In the genomic region with DNA sequence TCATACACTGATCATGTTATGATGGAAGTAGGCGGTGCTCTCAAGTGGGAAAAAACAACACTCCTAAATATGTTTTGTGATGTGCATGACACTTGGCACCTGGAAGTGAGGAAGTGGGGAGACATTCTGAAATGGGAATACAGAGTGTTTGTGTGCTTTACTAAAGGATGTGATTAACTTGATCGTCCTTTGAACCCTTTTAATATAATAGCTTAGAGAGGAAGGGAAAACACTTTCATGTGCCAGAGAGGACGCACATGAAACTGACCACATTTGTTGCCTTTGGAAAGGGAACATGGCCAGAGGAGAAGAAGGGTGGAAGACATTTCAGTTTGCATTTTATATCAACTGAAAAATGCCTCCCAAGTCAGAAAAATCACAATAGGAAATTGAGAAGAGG, we compare ENCODE assay signal across 16 cellular contexts. TPM values are rescaled to one million over a fixed set of nuclear protein-coding genes. Genes with fewer than 3 reads are reported as not detected.
"Had no signal": no experiment of that assay in that cellular context is flagged by ENCODE, and none has a peak within 500 bp of the region (broad histone marks: within the 10 kb centered on the region; RNA-seq: fewer than 3 reads in every experiment).

No MANE protein-coding gene starts in this region.

- H3K4me3 Mint-ChIP-seq: activated CD4-positive, alpha-beta memory T cell treated with anti-CD3 and anti-CD28 coated beads for 36 hours; memory B cell; natural killer cell treated with Interleukin-12 subunit alpha and Interleukin-12 subunit beta and Interleukin-15 and Interleukin-18, amount 100 ng/mL, for 72 hours; stimulated activated naive CD8-positive, alpha-beta T cell treated with anti-CD3 and anti-CD28 coated beads, Interleukin-15, amount 100 ng/mL, for 72 hours; T-cell had no signal

- DNase-seq: activated CD4-positive, alpha-beta memory T cell treated with anti-CD3 and anti-CD28 coated beads for 36 hours; activated gamma-delta T cell treated with Interleukin-2 at 50 U/mL for 16 hours; activated T-cell treated with anti-CD3 and anti-CD28 coated beads, Interleukin-2, amount 50 U/mL, for 48 hours; aorta; effector CD4-positive, alpha-beta T cell; gastrocnemius medialis; left lung; occipital lobe; stimulated activated CD4-positive, alpha-beta T cell treated with anti-CD3 and anti-CD28 coated beads, Interleukin-15, amount 100 ng/mL, for 24 hours; stimulated activated CD4-positive, alpha-beta T cell treated with anti-CD3 and anti-CD28 coated beads, Interleukin-4, amount 100 ng/mL, for 4 hours; stimulated activated naive CD8-positive, alpha-beta T cell treated with anti-CD3 and anti-CD28 coated beads, Interleukin-15, amount 100 ng/mL, for 72 hours; T-cell had no signal

- H3K4me3 ChIP-seq: cardiac muscle cell, gastrocnemius medialis, left lung, tibial nerve had no signal

- H3K9me3 Mint-ChIP-seq: activated CD4-positive, alpha-beta memory T cell treated with anti-CD3 and anti-CD28 coated beads for 36 hours; memory B cell; natural killer cell treated with Interleukin-12 subunit alpha and Interleukin-12 subunit beta and Interleukin-15 and Interleukin-18, amount 100 ng/mL, for 72 hours; stimulated activated naive CD8-positive, alpha-beta T cell treated with anti-CD3 and anti-CD28 coated beads, Interleukin-15, amount 100 ng/mL, for 72 hours; T-cell had no signal

- H3K36me3 Mint-ChIP-seq: activated CD4-positive, alpha-beta memory T cell treated with anti-CD3 and anti-CD28 coated beads for 36 hours; memory B cell; natural killer cell treated with Interleukin-12 subunit alpha and Interleukin-12 subunit beta and Interleukin-15 and Interleukin-18, amount 100 ng/mL, for 72 hours; T-cell had no signal

- ATAC-seq: gastrocnemius medialis; left lung; natural killer cell treated with Interleukin-12 subunit alpha and Interleukin-12 subunit beta and Interleukin-15 and Interleukin-18, amount 100 ng/mL, for 72 hours; stimulated activated naive CD8-positive, alpha-beta T cell treated with anti-CD3 and anti-CD28 coated beads, Interleukin-15, amount 100 ng/mL, for 72 hours; T-cell had no signal

- H3K4me1 Mint-ChIP-seq: memory B cell; stimulated activated naive CD8-positive, alpha-beta T cell treated with anti-CD3 and anti-CD28 coated beads, Interleukin-15, amount 100 ng/mL, for 72 hours; T-cell had no signal

RNA-seq across cellular contexts. Expression of gene SMAD9, which starts 31.4 kb away (rescaled TPM):
- total RNA-seq: activated CD4-positive, alpha-beta memory T cell treated with anti-CD3 and anti-CD28 coated beads for 36 hours; natural killer cell treated with Interleukin-12 subunit alpha and Interleukin-12 subunit beta and Interleukin-15 and Interleukin-18, amount 100 ng/mL, for 72 hours had no signal
